19 cellular contexts compared by ENCODE assay signal in genomic region chr10:90451283-90451682, GRCh38.
DNase-seq lines count a peak whose midpoint lies in the region; TF ChIP-seq lines count a peak whose summit lies in the region.
"Had no signal": no experiment of that assay in that cellular context is flagged by ENCODE, and none has a peak within 500 bp of the region (broad histone marks: within the 10 kb centered on the region; RNA-seq: fewer than 3 reads in every experiment).

No MANE protein-coding gene starts in this region.

- no peaks in the 10 kb centered on the region for H3K4me1 Mint-ChIP-seq in Calu3 (ENCODE audit: low read depth, unreplicated experiment)
- H3K4me1 Mint-ChIP-seq: CD4-positive, CD25-positive, alpha-beta regulatory T cell; neural crest cell had no signal

- CTCF ChIA-PET in Calu3 (lab: Charles Lee): no interaction called here

- H3K4me3 Mint-ChIP-seq in Calu3 (ENCODE audit: low read depth, unreplicated experiment): no peak overlapping the region
- H3K4me3 Mint-ChIP-seq: activated CD8-positive, alpha-beta T cell treated with anti-CD3 and anti-CD28 coated beads, Interleukin-2, amount 10 ng/mL, durations not matched to agents 7 days and 5 days; CD4-positive, CD25-positive, alpha-beta regulatory T cell; mesothelial cell of epicardium; neural crest cell had no signal

- no peaks in the 10 kb centered on the region for H3K36me3 Mint-ChIP-seq in Calu3 (ENCODE audit: insufficient read depth, unreplicated experiment)
- H3K36me3 Mint-ChIP-seq: CD4-positive, CD25-positive, alpha-beta regulatory T cell had no signal

- no peak for TF ChIP-seq CTCF in Calu3 (IDR thresholded peaks at IDR 0.05; ENCODE audit: unreplicated experiment)

- no peaks in the 10 kb centered on the region for H3K9me3 Mint-ChIP-seq in Calu3 (ENCODE audit: low read depth, unreplicated experiment)
- H3K9me3 Mint-ChIP-seq: neural crest cell had no signal

- intact Hi-C loops in Calu3 (cut with micrococcal nuclease; ENCODE audit: unreplicated experiment): no loop called here

- DNase-seq in NCI-H510A treated with DMSO at 0.1 percent for 48 hours (lab: John Stamatoyannopoulos, UW) (peak; percentile 45), NCI-H510A (lab: John Stamatoyannopoulos, UW) (no peak), RPMI7951 (ENCODE audit: low read depth) (peak; percentile 71), dermis microvascular lymphatic vessel endothelial cell (ENCODE audit: low read depth in 2 of 2) (peak; percentile 5 to 32), skeletal muscle cell (ENCODE audit: low read depth) (peak; percentile 13), NCI-H2196 treated with DMSO at 0.1 percent for 48 hours (lab: John Stamatoyannopoulos, UW; ENCODE audit: unreplicated experiment) (no peak), activated gamma-delta T cell treated with Interleukin-2 at 50 U/mL for 16 hours (no peak), Calu3 (no peak)
- DNase-seq: activated CD8-positive, alpha-beta T cell treated with anti-CD3 and anti-CD28 coated beads, Interleukin-2, amount 10 ng/mL, durations not matched to agents 7 days and 5 days; CD4-positive, CD25-positive, alpha-beta regulatory T cell; GOT3; heart right ventricle; islet precursor cell; NCI-H524 treated with DMSO at 0.1 percent for 48 hours; T-helper 1 cell; uterus had no signal

- no peak overlapping the region for H3K4me3 ChIP-seq in skeletal muscle cell (ENCODE audit: low read depth, low read length)
- H3K4me3 ChIP-seq: A549, heart right ventricle, uterus had no signal

- no peaks in the 10 kb centered on the region for H3K27me3 Mint-ChIP-seq in Calu3 (ENCODE audit: unreplicated experiment)
- H3K27me3 Mint-ChIP-seq: CD4-positive, CD25-positive, alpha-beta regulatory T cell had no signal

- no peak overlapping the region for H3K27ac Mint-ChIP-seq in Calu3 (ENCODE audit: unreplicated experiment)
- H3K27ac Mint-ChIP-seq: activated CD8-positive, alpha-beta T cell treated with anti-CD3 and anti-CD28 coated beads, Interleukin-2, amount 10 ng/mL, durations not matched to agents 7 days and 5 days; CD4-positive, CD25-positive, alpha-beta regulatory T cell; mesothelial cell of epicardium had no signal

- BruUV-seq in Calu3 (replicated peaks; lab: Mats Ljungman, UMichigan): no TSS peak

Comparison
In these comparisons a context has a peak if more than half of its experiments do, and no peak if none do; other contexts are left out.
1. DNase-seq: peak in NCI-H510A treated with DMSO at 0.1 percent for 48 hours (single experiment), RPMI7951 (single experiment), dermis microvascular lymphatic vessel endothelial cell (2 of 2) and skeletal muscle cell (single experiment); none in NCI-H510A (single experiment), NCI-H2196 treated with DMSO at 0.1 percent for 48 hours (single experiment), activated gamma-delta T cell treated with Interleukin-2 at 50 U/mL for 16 hours (single experiment) and Calu3 (single experiment).